20 cellular contexts compared by ENCODE assay signal in the genomic region with DNA sequence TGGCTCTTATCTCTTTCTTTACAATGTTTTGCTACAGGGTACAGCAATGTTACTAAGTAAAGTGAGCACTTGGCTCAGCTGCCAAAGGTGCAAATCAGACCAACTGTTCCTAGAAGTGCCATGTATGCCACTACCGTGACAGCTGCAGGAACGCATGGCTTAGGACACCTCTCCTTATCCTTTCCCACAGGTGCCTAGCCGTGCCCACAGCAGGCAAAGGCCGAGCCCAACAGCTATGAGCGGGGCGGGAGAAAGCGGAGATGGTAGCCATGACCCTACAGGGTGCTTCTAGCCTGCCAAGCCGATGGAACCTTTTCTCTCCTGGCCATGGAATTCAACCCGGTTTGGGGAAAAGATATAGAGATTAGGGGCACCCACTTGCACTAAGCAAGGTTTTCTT.
DNase-seq lines count a peak whose midpoint lies in the region; TF ChIP-seq lines count a peak whose summit lies in the region.
"Had no signal": no experiment of that assay in that cellular context is flagged by ENCODE, and none has a peak within 500 bp of the region (broad histone marks: within the 10 kb centered on the region; RNA-seq: fewer than 3 reads in every experiment).

No MANE protein-coding gene starts in this region.

- TF ChIP-seq POLR2A in esophagus muscularis mucosa (IDR thresholded peaks at IDR 0.05; ENCODE audit: low read depth): no peak

- DNase-seq in G401 (ENCODE audit: low spot score) (peak; percentile 69), cerebellar cortex (ENCODE audit: low spot score) (peak; percentile 56), esophagus muscularis mucosa (ENCODE audit: extremely low spot score) (peak; percentile 14), NCI-H526 treated with DMSO at 0.1 percent for 48 hours (lab: John Stamatoyannopoulos, UW) (no peak), superior temporal gyrus (ENCODE audit: extremely low spot score) (no peak)
- no peak for DNase-seq in activated T-cell treated with anti-CD3 and anti-CD28 coated beads, Interleukin-2, amount 50 U/mL, for 48 hours
- DNase-seq: 8988T; ACHN; BE2C; CD4-positive, alpha-beta memory T cell; CD4-positive, CD25-positive, alpha-beta regulatory T cell; CD8-positive, alpha-beta memory T cell; COR-L47; DMS153; DMS53; DMS79; DND-41; EL; GF-D8 had no signal

- intact Hi-C loops in esophagus muscularis mucosa (cut with DNase I): no loop called here

- no peaks in the 10 kb centered on the region for H3K4me1 ChIP-seq in esophagus muscularis mucosa
- H3K4me1 ChIP-seq: BE2C, BLaER1 had no signal

- H3K9me3 ChIP-seq in esophagus muscularis mucosa: no peaks in the 10 kb centered on the region
- H3K9me3 ChIP-seq: BE2C, BLaER1 had no signal

- H3K27ac ChIP-seq in esophagus muscularis mucosa (replicated peaks in 1 of 4): no peak overlapping the region
- H3K27ac ChIP-seq: BLaER1 had no signal

- no peaks in the 10 kb centered on the region for H3K36me3 ChIP-seq in esophagus muscularis mucosa
- H3K36me3 ChIP-seq: BE2C, BLaER1 had no signal

- H3K4me3 ChIP-seq in esophagus muscularis mucosa: no peak overlapping the region
- H3K4me3 ChIP-seq: BLaER1 had no signal

- in situ Hi-C loops in G401 (cut with HindIII; ENCODE audit: low sequenced_read_pairs): no loop called here

- H3K27me3 ChIP-seq in esophagus muscularis mucosa: peaks cover 0 to 4% (median 0%) of the 10 kb centered on the region in 4 donors
- H3K27me3 ChIP-seq: BLaER1 had no signal

- 90% methylated on average over 9 of the region's 9 CpGs for WGBS in esophagus muscularis mucosa

- TF ChIP-seq CTCF in esophagus muscularis mucosa (IDR thresholded peaks at IDR 0.05): no peak

- TF ChIP-seq EP300 in esophagus muscularis mucosa (IDR thresholded peaks at IDR 0.05): no peak

Comparison
In these comparisons a context has a peak if more than half of its experiments do, and no peak if none do; other contexts are left out.
1. DNase-seq: peak in G401 (single experiment), cerebellar cortex (single experiment) and esophagus muscularis mucosa (single experiment); none in activated T-cell treated with anti-CD3 and anti-CD28 coated beads, Interleukin-2, amount 50 U/mL, for 48 hours (0 of 2), NCI-H526 treated with DMSO at 0.1 percent for 48 hours (single experiment) and superior temporal gyrus (single experiment).